16 cellular contexts compared by ENCODE assay signal in the genomic region with DNA sequence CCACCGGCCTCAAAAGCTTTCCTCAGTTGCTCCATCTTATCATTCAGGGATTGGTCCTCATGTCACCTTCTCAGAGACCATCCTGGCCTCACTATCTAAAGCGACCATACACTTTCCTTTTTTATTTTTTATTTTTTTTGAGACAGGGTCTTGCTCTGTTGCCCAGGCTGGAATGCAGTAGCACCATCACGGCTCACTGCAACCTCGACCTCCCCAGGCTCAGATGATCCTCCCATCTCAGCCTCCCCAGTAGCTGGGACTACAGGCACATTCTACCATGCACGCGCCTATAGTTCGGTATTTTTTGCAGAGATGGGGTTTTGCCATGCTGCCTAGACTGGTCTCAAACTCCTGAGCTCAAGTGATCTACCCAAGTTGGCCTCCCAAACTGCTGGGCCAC. TPM values are rescaled to one million over a fixed set of nuclear protein-coding genes. Genes with fewer than 3 reads are reported as not detected.
DNase-seq lines count a peak whose midpoint lies in the region; ATAC-seq, FAIRE-seq and TF ChIP-seq lines count a peak whose summit lies in the region.
"Had no signal": no experiment of that assay in that cellular context is flagged by ENCODE, and none has a peak within 500 bp of the region (broad histone marks: within the 10 kb centered on the region; RNA-seq: fewer than 3 reads in every experiment).

No MANE protein-coding gene starts in this region.

- dilution Hi-C loops in IMR-90 (cut with HindIII; ENCODE audit: low sequenced_read_pairs, unreplicated experiment): no loop called here

- H4K5ac ChIP-seq in IMR-90 (ENCODE audit: low read depth, low read length): no peak overlapping the region

- peak overlapping the region; percentile 43; the same call in 1 of the 2 replicates for H3K23ac ChIP-seq in IMR-90 (ENCODE audit: low read depth, low read length)

- CTCF ChIA-PET in IMR-90 (lab: Yijun Ruan, JAX): no interaction called here

- H3K4me1 Mint-ChIP-seq in central memory CD8-positive, alpha-beta T cell: peaks cover 44% of the 10 kb centered on the region
- peaks cover 42% of the 10 kb centered on the region for H3K4me1 Mint-ChIP-seq in stimulated activated effector memory CD8-positive, alpha-beta T cell treated with anti-CD3 and anti-CD28 coated beads, Interleukin-12 subunit alpha, Interleukin-12 subunit beta, amount 100 ng/mL, for 72 hours

- H4K8ac ChIP-seq in IMR-90 (ENCODE audit: low read depth in 2 of 2, low read length in 2 of 2): no peak overlapping the region

- H3K9me3 ChIP-seq in left ventricle myocardium inferior (replicated peaks): no peaks in the 10 kb centered on the region
- H3K9me3 ChIP-seq in heart left ventricle: no peaks in the 10 kb centered on the region
- H3K9me3 ChIP-seq in IMR-90 (ENCODE audit: control insufficient read depth, insufficient read depth, low read length): no peaks in the 10 kb centered on the region

- no peak for TF ChIP-seq CTCF in left ventricle myocardium inferior (IDR thresholded peaks at IDR 0.05; ENCODE audit: borderline replicate concordance)
- no peak for TF ChIP-seq CTCF in heart left ventricle (IDR thresholded peaks at IDR 0.05)
- no peak for TF ChIP-seq CTCF in IMR-90 (conservative IDR thresholded peaks at IDR 0.05; ENCODE audit: low read depth, low read length)
- TF ChIP-seq CTCF in GM13977 (IDR thresholded peaks at IDR 0.05; ENCODE audit: extremely low read depth, insufficient read depth, missing control alignments): no peak

- H3K4me1 ChIP-seq in left ventricle myocardium inferior: peaks cover 86% of the 10 kb centered on the region
- H3K4me1 ChIP-seq in heart left ventricle: peaks cover 4 to 77% (median 56%) of the 10 kb centered on the region in 12 donors
- H3K4me1 ChIP-seq in IMR-90 (ENCODE audit: control insufficient read depth, insufficient read depth, low read length): peaks cover 10% of the 10 kb centered on the region

- H3K36me3 ChIP-seq in left ventricle myocardium inferior (no peaks in the 10 kb centered on the region), heart left ventricle (no peaks in the 10 kb centered on the region), IMR-90 (ENCODE audit: control insufficient read depth, insufficient read depth, low read length) (no peaks in the 10 kb centered on the region; the same call in 1 of the 2 replicates)

- peaks cover 10 to 67% of the 10 kb centered on the region in 2 experiments for H3K79me1 ChIP-seq in IMR-90 (ENCODE audit: low read depth in 1 of 2, low read length in 2 of 2)

- H3K4me3 ChIP-seq in left ventricle myocardium inferior: no peak overlapping the region
- no peak overlapping the region for H3K4me3 ChIP-seq in heart left ventricle
- no peak overlapping the region for H3K4me3 ChIP-seq in IMR-90 (ENCODE audit: insufficient read depth, low read depth, low read length)

- FAIRE-seq in urothelium cell line (lab: Jason Lieb, UNC): no peak

- H3K27ac ChIP-seq in left ventricle myocardium inferior (replicated peaks): peak overlapping the region; percentile 100
- H3K27ac ChIP-seq in heart left ventricle: peak overlapping the region in 4 of 12 donors; percentile 71 to 100 (median 97)
- no peak overlapping the region for H3K27ac ChIP-seq in IMR-90 (ENCODE audit: insufficient read depth, low read length)
- H3K27ac ChIP-seq: KMS-11 had no signal

- H3K27me3 ChIP-seq in left ventricle myocardium inferior (ENCODE audit: low read depth) (no peaks in the 10 kb centered on the region), heart left ventricle (no peaks in the 10 kb centered on the region), IMR-90 (ENCODE audit: control insufficient read depth, insufficient read depth, low read length) (no peaks in the 10 kb centered on the region)

- no peak overlapping the region for H2BK120ac ChIP-seq in IMR-90 (ENCODE audit: low read depth, low read length)

- intact Hi-C loops in left ventricle myocardium inferior (cut with micrococcal nuclease) (no loop called here), heart left ventricle (cut with DNase I) (no loop called here), IMR-90 (cut with micrococcal nuclease) (no loop called here)

- H2BK15ac ChIP-seq in IMR-90 (ENCODE audit: low read depth, low read length): no peak overlapping the region

- peaks cover 20% of the 10 kb centered on the region for H3K36me3 Mint-ChIP-seq in central memory CD8-positive, alpha-beta T cell (ENCODE audit: insufficient read depth)
- peaks cover 62% of the 10 kb centered on the region for H3K36me3 Mint-ChIP-seq in stimulated activated effector memory CD8-positive, alpha-beta T cell treated with anti-CD3 and anti-CD28 coated beads, Interleukin-12 subunit alpha, Interleukin-12 subunit beta, amount 100 ng/mL, for 72 hours

- peak overlapping the region; percentile 29; the same call in 1 of the 2 replicates for H4K91ac ChIP-seq in IMR-90 (ENCODE audit: insufficient read depth, low read depth, low read length)

- no peaks in the 10 kb centered on the region for H3K9me3 Mint-ChIP-seq in central memory CD8-positive, alpha-beta T cell
- H3K9me3 Mint-ChIP-seq in stimulated activated effector memory CD8-positive, alpha-beta T cell treated with anti-CD3 and anti-CD28 coated beads, Interleukin-12 subunit alpha, Interleukin-12 subunit beta, amount 100 ng/mL, for 72 hours: no peaks in the 10 kb centered on the region

- WGBS in heart left ventricle, 4 donors: 88 to 98% (median 95%) methylated on average over 7 of the region's 7 CpGs
- 87% methylated on average over 3 of the region's 7 CpGs; no CpG with 5 or more reads in 1 of the 2 experiments for WGBS in IMR-90 (ENCODE audit: extremely low coverage in 2 of 2, insufficient read length in 1 of 2), 2 experiments

- H3K9me1 ChIP-seq in IMR-90 (ENCODE audit: insufficient read depth, low read length): peaks cover 14% of the 10 kb centered on the region

- H2AK5ac ChIP-seq in IMR-90 (ENCODE audit: low read depth, low read length): no peak overlapping the region

- ATAC-seq in heart left ventricle (no peak), IMR-90 (ENCODE audit: low read depth) (no peak)
- ATAC-seq in central memory CD8-positive, alpha-beta T cell (replicated peaks; ENCODE audit: extremely low read depth, poor library complexity, severe bottlenecking): no peak
- ATAC-seq in stimulated activated effector memory CD8-positive, alpha-beta T cell treated with anti-CD3 and anti-CD28 coated beads, Interleukin-12 subunit alpha, Interleukin-12 subunit beta, amount 100 ng/mL, for 72 hours: no peak
- ATAC-seq: Right ventricle myocardium inferior had no signal

- peak overlapping the region; percentile 96 for H3K27ac Mint-ChIP-seq in central memory CD8-positive, alpha-beta T cell (ENCODE audit: low read depth)
- peak overlapping the region; percentile 99 for H3K27ac Mint-ChIP-seq in stimulated activated effector memory CD8-positive, alpha-beta T cell treated with anti-CD3 and anti-CD28 coated beads, Interleukin-12 subunit alpha, Interleukin-12 subunit beta, amount 100 ng/mL, for 72 hours

- no peak overlapping the region; the same call in 1 of the 2 replicates for H2BK20ac ChIP-seq in IMR-90 (ENCODE audit: low read depth, low read length)

- H3K4me2 ChIP-seq in IMR-90 (ENCODE audit: low read depth, low read length): no peak overlapping the region
- H3K4me2 ChIP-seq: KMS-11 had no signal

- no TSS peak for BruUV-seq in IMR-90 (replicated peaks; lab: Mats Ljungman, UMichigan)

- DNase-seq in left ventricle myocardium inferior (no peak), heart left ventricle (no peak), IMR-90 (no peak), urothelium cell line (ENCODE audit: low spot score) (no peak), GM13977 (ENCODE audit: low spot score) (no peak), putamen (ENCODE audit: low spot score) (no peak)
- no peak for DNase-seq in central memory CD8-positive, alpha-beta T cell (ENCODE audit: low spot score in 2 of 2)
- DNase-seq in stimulated activated effector memory CD8-positive, alpha-beta T cell treated with anti-CD3 and anti-CD28 coated beads, Interleukin-12 subunit alpha, Interleukin-12 subunit beta, amount 100 ng/mL, for 72 hours (ENCODE audit: low spot score in 2 of 2): no peak
- DNase-seq: Calu3, GOT3, NCI-H1436, NCI-H2171, NCI-H446 treated with DMSO at 0.1 percent for 48 hours had no signal

- TF ChIP-seq POLR2A in heart left ventricle (IDR thresholded peaks at IDR 0.05): no peak
- TF ChIP-seq POLR2A in IMR-90 (IDR thresholded peaks at IDR 0.05; ENCODE audit: low read depth, low read length): no peak

- H3K4ac ChIP-seq in IMR-90 (ENCODE audit: low read depth, low read length): peak overlapping the region; percentile 38; the same call in 1 of the 2 replicates

- no peak for TF ChIP-seq RAD21 in IMR-90 (IDR thresholded peaks at IDR 0.05; ENCODE audit: low read length)

- H3K18ac ChIP-seq in IMR-90 (ENCODE audit: low read depth, low read length): no peak overlapping the region

- POLR2A ChIA-PET in IMR-90 (lab: Charles Lee; ENCODE audit: unreplicated experiment): no interaction called here

- no peak overlapping the region for H2AK9ac ChIP-seq in IMR-90 (replicated peaks; ENCODE audit: low read depth, low read length, poor library complexity)

- no peak overlapping the region for H3K9ac ChIP-seq in IMR-90 (ENCODE audit: low read depth, low read length)
- H3K9ac ChIP-seq: KMS-11 had no signal

- H3K4me3 Mint-ChIP-seq in central memory CD8-positive, alpha-beta T cell: peak overlapping the region; percentile 91
- H3K4me3 Mint-ChIP-seq in stimulated activated effector memory CD8-positive, alpha-beta T cell treated with anti-CD3 and anti-CD28 coated beads, Interleukin-12 subunit alpha, Interleukin-12 subunit beta, amount 100 ng/mL, for 72 hours: peak overlapping the region; percentile 99
- H3K4me3 Mint-ChIP-seq: CD14-positive monocyte had no signal

- in situ Hi-C loops in IMR-90 (cut with MboI; ENCODE audit: low sequenced_read_pairs) (no loop called here), GM13977 (cut with MboI; ENCODE audit: low pct_unique_long_range_greater_than_20kb, low sequenced_read_pairs, unreplicated experiment) (no loop called here)

- H2AFZ ChIP-seq in IMR-90 (replicated peaks; ENCODE audit: low read length, poor library complexity): no peak overlapping the region

- no peak overlapping the region for H3K56ac ChIP-seq in IMR-90 (ENCODE audit: extremely low read depth, insufficient read depth, low read length)

- H3K14ac ChIP-seq in IMR-90 (replicated peaks; ENCODE audit: low read depth, low read length): no peak overlapping the region

- no peak overlapping the region for H2BK5ac ChIP-seq in IMR-90 (ENCODE audit: low read depth, low read length, poor library complexity, severe bottlenecking)

- H4K20me1 ChIP-seq in IMR-90 (ENCODE audit: insufficient read depth, low read length): peaks cover 17% of the 10 kb centered on the region

- no peaks in the 10 kb centered on the region for H3K27me3 Mint-ChIP-seq in central memory CD8-positive, alpha-beta T cell

RNA-seq across cellular contexts. Expression of a gene that starts 2.8 kb away (rescaled TPM):
- total RNA-seq in left ventricle myocardium inferior: 100 TPM
- 100 to 1,000 TPM in 8 of 9 donors, 10 to 100 TPM in 1; 89.1 to 162 (median 105) TPM for total RNA-seq in heart left ventricle
- polyA plus RNA-seq in heart left ventricle: 100 to 1,000 TPM in 1 of 2 donors, 10 to 100 TPM in 1; 51.8 to 152 TPM
- total RNA-seq in IMR-90 (2012; rRNA removed): 141 and 180 TPM in 2 replicates
- polyA plus RNA-seq in IMR-90 (2012; rRNA removed): 92.8 and 99.2 TPM in 2 replicates
- 61.3 and 149 TPM in 2 replicates for polyA plus RNA-seq in IMR-90 (2012; cell fraction: cytosol; rRNA removed)
- polyA plus RNA-seq in IMR-90 (2012; cell fraction: nucleus; rRNA removed; ENCODE audit: low replicate concordance): 31.2 and 37.8 TPM in 2 replicates

RNA-seq across cellular contexts. Expression of a gene that starts 41.7 kb away (rescaled TPM):
- total RNA-seq in left ventricle myocardium inferior (4.4 TPM), heart left ventricle (1 to 10 TPM; 3.5 to 6.9 (median 4.7) TPM), IMR-90 (2012; rRNA removed) (20.1 and 20.6 TPM in 2 replicates)
- polyA plus RNA-seq in heart left ventricle (1 to 10 TPM; 2.3 to 8.2 TPM), IMR-90 (2012; rRNA removed) (12.8 and 14.7 TPM in 2 replicates)
- polyA plus RNA-seq in IMR-90 (2012; cell fraction: cytosol; rRNA removed): 5.2 and 6.3 TPM in 2 replicates
- 17.8 and 26.5 TPM in 2 replicates for polyA plus RNA-seq in IMR-90 (2012; cell fraction: nucleus; rRNA removed; ENCODE audit: low replicate concordance)

RNA-seq across cellular contexts. Expression of a gene that starts 45.6 kb away (rescaled TPM):
- total RNA-seq in left ventricle myocardium inferior (12.1 TPM), heart left ventricle (10 to 100 TPM in 6 of 9 donors, 1 to 10 TPM in 3; 6.9 to 17.7 (median 10.7) TPM), IMR-90 (2012; rRNA removed) (10.0 and 17.5 TPM in 2 replicates)
- polyA plus RNA-seq in heart left ventricle (10 to 100 TPM in 1 of 2 donors, 1 to 10 TPM in 1; 6.3 to 11.3 TPM), IMR-90 (2012; rRNA removed) (5.2 and 5.9 TPM in 2 replicates)
- polyA plus RNA-seq in IMR-90 (2012; cell fraction: cytosol; rRNA removed): 2.8 and 3.4 TPM in 2 replicates
- 6.0 and 12.2 TPM in 2 replicates for polyA plus RNA-seq in IMR-90 (2012; cell fraction: nucleus; rRNA removed; ENCODE audit: low replicate concordance)
